Comparison of ENCODE assay signal across 8 cellular contexts in genomic region chr12:31316964-31317363, GRCh38. TPM values are rescaled to one million over a fixed set of nuclear protein-coding genes. Genes with fewer than 3 reads are reported as not detected.
DNase-seq lines count a peak whose midpoint lies in the region; ATAC-seq and TF ChIP-seq lines count a peak whose summit lies in the region.

No MANE protein-coding gene starts in this region.

- DNase-seq in CD4-positive, alpha-beta memory T cell, result no peak
- DNase-seq in adipocyte (ENCODE audit: low read depth) (no peak), mucosa of descending colon (no peak), cerebellum (ENCODE audit: low spot score) (no peak), superior temporal gyrus (ENCODE audit: extremely low spot score) (no peak)

- peaks cover 10 to 13% of the 10 kb centered on the region in 2 donors for H3K36me3 Mint-ChIP-seq in CD4-positive, alpha-beta memory T cell

- peak overlapping the region; percentile 7 to 32 for H3K4me3 ChIP-seq in CD4-positive, alpha-beta memory T cell (ENCODE audit: low read length in 2 of 2)
- peak overlapping the region; percentile 68 for H3K4me3 ChIP-seq in adipocyte (ENCODE audit: low read length)
- H3K4me3 ChIP-seq in muscle layer of duodenum (ENCODE audit: low read depth in 1 of 2, low read length in 2 of 2), result peak overlapping the region; percentile 69 to 82
- H3K4me3 ChIP-seq in mucosa of descending colon, result no peak overlapping the region

- H3K9ac ChIP-seq in adipocyte (ENCODE audit: low read length), result peak overlapping the region; percentile 43

- H3K36me3 ChIP-seq in CD4-positive, alpha-beta memory T cell (ENCODE audit: insufficient read depth, low read length), result no peaks in the 10 kb centered on the region
- H3K36me3 ChIP-seq in adipocyte (ENCODE audit: control insufficient read depth, insufficient read depth, low read length, severe bottlenecking) (no peaks in the 10 kb centered on the region), muscle layer of duodenum (ENCODE audit: control insufficient read depth in 1 of 2, insufficient read depth in 2 of 2, low read length in 2 of 2) (no peaks in the 10 kb centered on the region), mucosa of descending colon (ENCODE audit: low read depth) (no peaks in the 10 kb centered on the region)

- no peaks in the 10 kb centered on the region for H3K9me3 Mint-ChIP-seq in CD4-positive, alpha-beta memory T cell

- ATAC-seq in HG03039 (IDR thresholded peaks at IDR 0.05; ENCODE audit: unreplicated experiment), result peak; percentile 36
- ATAC-seq in GM18870 (IDR thresholded peaks at IDR 0.05; ENCODE audit: unreplicated experiment), result no peak
- ATAC-seq in mucosa of descending colon, result no peak

- peaks cover 51 to 82% (median 74%) of the 10 kb centered on the region in 4 donors for H3K4me1 Mint-ChIP-seq in CD4-positive, alpha-beta memory T cell

- H3K27me3 Mint-ChIP-seq in CD4-positive, alpha-beta memory T cell, result no peaks in the 10 kb centered on the region

- peaks cover 67% of the 10 kb centered on the region for H3K4me1 ChIP-seq in CD4-positive, alpha-beta memory T cell (ENCODE audit: insufficient read depth, low read length)
- H3K4me1 ChIP-seq in adipocyte (ENCODE audit: control insufficient read depth, insufficient read depth, low read length), result peaks cover 9% of the 10 kb centered on the region
- H3K4me1 ChIP-seq in muscle layer of duodenum (ENCODE audit: control insufficient read depth in 1 of 2, insufficient read depth in 2 of 2, low read length in 2 of 2), result peaks cover 12 to 20% of the 10 kb centered on the region in 2 donors
- peaks cover 6% of the 10 kb centered on the region for H3K4me1 ChIP-seq in mucosa of descending colon (ENCODE audit: low read depth)

- H3K27me3 ChIP-seq in CD4-positive, alpha-beta memory T cell (ENCODE audit: insufficient read depth, low read length), result no peaks in the 10 kb centered on the region
- H3K27me3 ChIP-seq in adipocyte (replicated peaks; ENCODE audit: control insufficient read depth, insufficient read depth, low read length), result no peaks in the 10 kb centered on the region
- H3K27me3 ChIP-seq in muscle layer of duodenum (ENCODE audit: low read depth, low read length), result no peaks in the 10 kb centered on the region

- peak overlapping the region; percentile 50 for H3K27ac ChIP-seq in CD4-positive, alpha-beta memory T cell (ENCODE audit: low read depth, low read length)
- H3K27ac ChIP-seq in muscle layer of duodenum (ENCODE audit: low read length), result peak overlapping the region; percentile 21

- H3K4me3 Mint-ChIP-seq in CD4-positive, alpha-beta memory T cell, result peak overlapping the region; percentile 81 to 91 (median 88)

- CTCF ChIA-PET in CD4-positive, alpha-beta memory T cell (lab: Charles Lee; ENCODE audit: partially characterized antibody), result interaction anchor here (0.6 to 4.3 kb wide), 3 partner anchors 11 to 44 kb away, joined by 3 to 26 read pairs (median 4); no protein-coding TSS in a partner anchor

- intact Hi-C loops in CD4-positive, alpha-beta memory T cell (cut with micrococcal nuclease), result no loop called here
- intact Hi-C loops in mucosa of descending colon (cut with DNase I, micrococcal nuclease), result no loop called here

- H3K27ac Mint-ChIP-seq in CD4-positive, alpha-beta memory T cell, result peak overlapping the region; percentile 87 to 97 (median 93)

- no peak for TF ChIP-seq CTCF in mucosa of descending colon (IDR thresholded peaks at IDR 0.05)

- POLR2A ChIA-PET in CD4-positive, alpha-beta memory T cell (lab: Charles Lee; ENCODE audit: partially characterized antibody), result interaction anchor here (0.6 to 4.1 kb wide), 2 partner anchors 9 to 1438 kb away, joined by 3 to 22 read pairs; partner anchors contain the start of gene SINHCAF

- no peaks in the 10 kb centered on the region for H3K9me3 ChIP-seq in CD4-positive, alpha-beta memory T cell (ENCODE audit: control insufficient read depth in 1 of 2, low read length in 2 of 2)
- H3K9me3 ChIP-seq in adipocyte (ENCODE audit: control insufficient read depth, low read length), result no peaks in the 10 kb centered on the region
- no peaks in the 10 kb centered on the region for H3K9me3 ChIP-seq in muscle layer of duodenum (ENCODE audit: control insufficient read depth in 1 of 2, low read length in 2 of 2)
- no peaks in the 10 kb centered on the region for H3K9me3 ChIP-seq in mucosa of descending colon

RNA-seq across cellular contexts. Expression of gene SINHCAF, which starts 9.0 kb away (rescaled TPM):
- total RNA-seq in CD4-positive, alpha-beta memory T cell, result 10 to 100 TPM; 95.8 to 98.5 TPM
- 10 to 100 TPM; 69.6 to 88.7 TPM for polyA plus RNA-seq in CD4-positive, alpha-beta memory T cell
- total RNA-seq in mucosa of descending colon, result 10 to 100 TPM; 46.8 to 79.2 (median 71.9) TPM
- total RNA-seq in cerebellum, result 45.0 TPM
